In the genomic region with DNA sequence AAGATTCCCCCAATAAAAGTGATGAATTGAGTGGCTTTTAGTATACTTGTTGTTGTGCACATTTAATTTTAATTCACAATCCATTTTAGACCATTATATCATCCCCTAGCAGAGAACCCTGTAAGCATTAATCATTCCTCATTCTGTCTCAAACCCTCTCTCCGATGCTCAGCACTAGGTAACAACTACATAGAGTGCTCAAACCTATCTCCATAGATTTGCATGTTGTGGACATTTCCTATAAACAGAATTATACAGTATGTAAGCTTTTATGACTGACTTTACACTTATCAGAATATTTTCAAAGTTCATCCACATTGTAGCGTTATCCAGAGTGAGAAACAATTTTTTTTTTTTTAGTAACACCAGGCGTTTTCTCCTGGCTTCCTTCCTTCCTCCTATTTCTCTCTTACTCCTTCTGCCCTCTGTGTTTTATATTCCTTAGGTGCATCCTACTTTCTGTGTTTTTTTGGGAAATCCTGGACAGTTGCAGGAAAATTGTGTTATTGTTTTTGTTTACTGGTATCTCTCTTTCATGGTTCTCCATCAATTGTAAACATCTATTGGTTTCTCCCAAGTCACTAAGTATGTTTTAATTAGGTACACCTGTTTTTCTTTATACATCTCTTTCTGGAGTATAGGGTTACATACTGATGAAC, we compare ENCODE assay signal across 19 cellular contexts.
DNase-seq lines count a peak whose midpoint lies in the region; ATAC-seq and TF ChIP-seq lines count a peak whose summit lies in the region.
"Had no signal": no experiment of that assay in that cellular context is flagged by ENCODE, and none has a peak within 500 bp of the region (broad histone marks: within the 10 kb centered on the region; RNA-seq: fewer than 3 reads in every experiment).

No MANE protein-coding gene starts in this region.

- 33 to 39% methylated on average over 3 of the region's 3 CpGs for WGBS in upper lobe of left lung, 2 donors

- no peak for TF ChIP-seq POLR2A in upper lobe of left lung (IDR thresholded peaks at IDR 0.05)

- no peak for DNase-seq in activated naive CD4-positive, alpha-beta T cell treated with anti-CD3 and anti-CD28 coated beads, Interleukin-2, amount 50 U/mL, for 16 hours
- DNase-seq in SHP77 (lab: John Stamatoyannopoulos, UW) = peak; percentile 92 to 98
- DNase-seq in iPS DF 19.7 (ENCODE audit: low read depth, low spot score) = peak; percentile 97
- DNase-seq in upper lobe of left lung = no peak
- DNase-seq in chondrocyte (ENCODE audit: low spot score) = no peak
- DNase-seq: ACHN; activated CD8-positive, alpha-beta memory T cell treated with anti-CD3 and anti-CD28 coated beads for 24 hours; amniotic stem cell; CD4-positive, CD25-positive, alpha-beta regulatory T cell; EL; mammary epithelial cell; natural killer cell; stomach had no signal

- H3K27me3 ChIP-seq in upper lobe of left lung = peaks cover 0 to 2% (median 0%) of the 10 kb centered on the region in 4 donors
- H3K27me3 ChIP-seq: vagina had no signal

- no peak overlapping the region for H3K4me3 Mint-ChIP-seq in activated naive CD4-positive, alpha-beta T cell treated with anti-CD3 and anti-CD28 coated beads, Interleukin-2, amount 50 U/mL, for 24 hours
- no peak overlapping the region for H3K4me3 Mint-ChIP-seq in chondrocyte (ENCODE audit: unreplicated experiment)
- H3K4me3 Mint-ChIP-seq: CD4-positive, CD25-positive, alpha-beta regulatory T cell; central memory CD8-positive, alpha-beta T cell; natural killer cell had no signal

- no peak for TF ChIP-seq EP300 in upper lobe of left lung (IDR thresholded peaks at IDR 0.05)

- no peaks in the 10 kb centered on the region for H3K36me3 ChIP-seq in upper lobe of left lung
- H3K36me3 ChIP-seq: stomach, vagina had no signal

- H3K4me3 ChIP-seq in upper lobe of left lung = no peak overlapping the region
- H3K4me3 ChIP-seq: stomach, vagina had no signal

- H3K4me1 ChIP-seq in upper lobe of left lung = no peaks in the 10 kb centered on the region
- H3K4me1 ChIP-seq: stomach, vagina had no signal

- peak overlapping the region; percentile 24 for H3K27ac Mint-ChIP-seq in activated naive CD4-positive, alpha-beta T cell treated with anti-CD3 and anti-CD28 coated beads, Interleukin-2, amount 50 U/mL, for 24 hours
- H3K27ac Mint-ChIP-seq in chondrocyte (ENCODE audit: unreplicated experiment) = no peak overlapping the region
- H3K27ac Mint-ChIP-seq: activated T-helper 2 cell treated with anti-CD3 and anti-CD28 coated beads, Interferon-gamma antibody, Interleukin-2, Interleukin-4, amounts not matched to agents 10 μg/mL and 5 μg/mL and 100 μg/mL, durations not matched to agents 14 hours and 24 hours and 36 hours; CD4-positive, CD25-positive, alpha-beta regulatory T cell; natural killer cell had no signal

- TF ChIP-seq CTCF in upper lobe of left lung (IDR thresholded peaks at IDR 0.05) = no peak
- TF ChIP-seq CTCF in chondrocyte (IDR thresholded peaks at IDR 0.05) = no peak

- ATAC-seq in upper lobe of left lung (ENCODE audit: low FRiP score in 2 of 2) = peak; percentile 22 to 49
- ATAC-seq in GM21825 (IDR thresholded peaks at IDR 0.05; ENCODE audit: unreplicated experiment) = no peak
- ATAC-seq in GM19351 (IDR thresholded peaks at IDR 0.05; ENCODE audit: unreplicated experiment) = no peak

- no peaks in the 10 kb centered on the region for H3K4me1 Mint-ChIP-seq in activated naive CD4-positive, alpha-beta T cell treated with anti-CD3 and anti-CD28 coated beads, Interleukin-2, amount 50 U/mL, for 24 hours
- no peaks in the 10 kb centered on the region for H3K4me1 Mint-ChIP-seq in chondrocyte (ENCODE audit: low read depth)
- H3K4me1 Mint-ChIP-seq: CD4-positive, CD25-positive, alpha-beta regulatory T cell; central memory CD8-positive, alpha-beta T cell; natural killer cell had no signal

- no peak overlapping the region for H3K27ac ChIP-seq in upper lobe of left lung
- H3K27ac ChIP-seq: stomach, vagina had no signal

- peaks cover 47% of the 10 kb centered on the region for H3K27me3 Mint-ChIP-seq in activated naive CD4-positive, alpha-beta T cell treated with anti-CD3 and anti-CD28 coated beads, Interleukin-2, amount 50 U/mL, for 24 hours
- no peaks in the 10 kb centered on the region for H3K27me3 Mint-ChIP-seq in chondrocyte (ENCODE audit: low read depth)
- H3K27me3 Mint-ChIP-seq: CD4-positive, CD25-positive, alpha-beta regulatory T cell had no signal

- H3K36me3 Mint-ChIP-seq in activated naive CD4-positive, alpha-beta T cell treated with anti-CD3 and anti-CD28 coated beads, Interleukin-2, amount 50 U/mL, for 24 hours = peaks cover 8% of the 10 kb centered on the region
- no peaks in the 10 kb centered on the region for H3K36me3 Mint-ChIP-seq in chondrocyte (ENCODE audit: low read depth)

- peaks cover 0 to 6% (median 4%) of the 10 kb centered on the region in 4 donors for H3K9me3 ChIP-seq in upper lobe of left lung
- H3K9me3 ChIP-seq: vagina had no signal

- H3K9me3 Mint-ChIP-seq in activated naive CD4-positive, alpha-beta T cell treated with anti-CD3 and anti-CD28 coated beads, Interleukin-2, amount 50 U/mL, for 24 hours = peaks cover 26% of the 10 kb centered on the region
- peaks cover 70% of the 10 kb centered on the region for H3K9me3 Mint-ChIP-seq in chondrocyte (ENCODE audit: low read depth)

Comparison
In these comparisons a context has a peak if more than half of its experiments do, and no peak if none do; other contexts are left out.
1. DNase-seq: peak in SHP77 (2 of 2) and iPS DF 19.7 (single experiment); none in activated naive CD4-positive, alpha-beta T cell treated with anti-CD3 and anti-CD28 coated beads, Interleukin-2, amount 50 U/mL, for 16 hours (single experiment), upper lobe of left lung (0 of 2) and chondrocyte (single experiment).
2. ATAC-seq: peak in upper lobe of left lung (2 of 2); none in GM21825 (single experiment) and GM19351 (single experiment).